Comparison of ENCODE assay signal across 7 cellular contexts in genomic region chr12:74317078-74317581, GRCh38.
DNase-seq lines count a peak whose midpoint lies in the region; ATAC-seq and TF ChIP-seq lines count a peak whose summit lies in the region.

No MANE protein-coding gene starts in this region.

- in situ Hi-C loops in Panc1 (cut with HindIII; ENCODE audit: low pct_unique_long_range_greater_than_20kb, low sequenced_read_pairs) = no loop called here

- no peaks in the 10 kb centered on the region for H3K4me1 ChIP-seq in Panc1 (ENCODE audit: control insufficient read depth, insufficient read depth, low read length)

- H3K36me3 ChIP-seq in Panc1 (ENCODE audit: control insufficient read depth, insufficient read depth, low read length) = no peaks in the 10 kb centered on the region

- H3K27me3 ChIP-seq in Panc1 (ENCODE audit: control insufficient read depth, insufficient read depth, low read length) = no peaks in the 10 kb centered on the region

- H3K4me1 Mint-ChIP-seq in glutamatergic neuron (ENCODE audit: low read depth, unreplicated experiment) = peaks cover 4% of the 10 kb centered on the region

- H3K9me3 Mint-ChIP-seq in glutamatergic neuron (ENCODE audit: unreplicated experiment) = no peaks in the 10 kb centered on the region

- ATAC-seq in Panc1 (peak; percentile 88), GM21515 (IDR thresholded peaks at IDR 0.05; ENCODE audit: unreplicated experiment) (no peak)

- BruUV-seq in Panc1 (replicated peaks; lab: Mats Ljungman, UMichigan) = no TSS peak

- H3K4me3 Mint-ChIP-seq in glutamatergic neuron (ENCODE audit: unreplicated experiment) = no peak overlapping the region

- TF ChIP-seq EP300 in Ishikawa (IDR thresholded peaks at IDR 0.05; ENCODE audit: borderline replicate concordance) = no peak

- no peaks in the 10 kb centered on the region for H3K9me3 ChIP-seq in Panc1 (ENCODE audit: control insufficient read depth, insufficient read depth, low read depth, low read length)

- H3K36me3 Mint-ChIP-seq in glutamatergic neuron (ENCODE audit: unreplicated experiment) = no peaks in the 10 kb centered on the region

- POLR2A ChIA-PET in Panc1 (lab: Charles Lee) = no interaction called here

- H3K4me3 ChIP-seq in Panc1 (ENCODE audit: low read depth in 2 of 2, low read length in 2 of 2) = no peak overlapping the region

- H3K27ac Mint-ChIP-seq in glutamatergic neuron (ENCODE audit: unreplicated experiment) = no peak overlapping the region

- intact Hi-C loops in Panc1 (cut with micrococcal nuclease; ENCODE audit: unreplicated experiment) = loop anchor here (5.0 kb wide), 1 partner anchor 295 kb away; no protein-coding TSS in a partner anchor

- H3K27me3 Mint-ChIP-seq in glutamatergic neuron (ENCODE audit: unreplicated experiment) = no peaks in the 10 kb centered on the region

- no peak overlapping the region for H3K27ac ChIP-seq in Panc1 (ENCODE audit: low read length)
- peak overlapping the region; percentile 17 for H3K27ac ChIP-seq in substantia nigra (ENCODE audit: low read depth, low read length, poor library complexity, severe bottlenecking)

- TF ChIP-seq CTCF in Panc1 (IDR thresholded peaks at IDR 0.05) = peak; percentile 52
- TF ChIP-seq CTCF in glutamatergic neuron (IDR thresholded peaks at IDR 0.05; ENCODE audit: partially characterized antibody, unreplicated experiment) = peak; percentile 23

- CTCF ChIA-PET in Panc1 (lab: Charles Lee) = interaction anchor here (0.6 kb wide), 1 partner anchor 128 kb away, joined by 4 read pairs; no protein-coding TSS in a partner anchor

- TF ChIP-seq RAD21 in Ishikawa (IDR thresholded peaks at IDR 0.05; ENCODE audit: low read depth) = peak; percentile 86

- DNase-seq in Panc1 (ENCODE audit: low read depth, low spot score) (no peak), glutamatergic neuron (no peak), substantia nigra (lab: John Stamatoyannopoulos, UW) (peak in 10 of 49 donors; percentile 3 to 41 (median 20)), GDM1 (lab: John Stamatoyannopoulos, UW) (no peak), SKM-1 (lab: John Stamatoyannopoulos, UW; ENCODE audit: unreplicated experiment) (no peak)

TF ChIP-seq in Ishikawa, 13 proteins besides CTCF, POLR2A, EP300 and RAD21:
- TF ChIP-seq ZBTB7A (IDR thresholded peaks at IDR 0.05; ENCODE audit: low read depth) = no peak
- TF ChIP-seq FOXM1 (IDR thresholded peaks at IDR 0.05; ENCODE audit: borderline replicate concordance, low read depth) = no peak
- TF ChIP-seq YY1 (IDR thresholded peaks at IDR 0.05; ENCODE audit: low read depth) = no peak
- TF ChIP-seq NFIC (IDR thresholded peaks at IDR 0.05) = no peak
- no peak for TF ChIP-seq TAF1 (IDR thresholded peaks at IDR 0.05; ENCODE audit: low read depth)
- TF ChIP-seq REST (IDR thresholded peaks at IDR 0.05; ENCODE audit: low read depth) = no peak
- TF ChIP-seq CREB1 (IDR thresholded peaks at IDR 0.05; ENCODE audit: low read depth) = no peak
- no peak for TF ChIP-seq MAX (IDR thresholded peaks at IDR 0.05)
- no peak for TF ChIP-seq TEAD4 (IDR thresholded peaks at IDR 0.05)
